In genomic region chr4:40453912-40454311, GRCh38 we compare ENCODE assay signal across 1 cellular context.
TF ChIP-seq lines count a peak whose summit lies in the region.

No MANE protein-coding gene starts in this region.

TF ChIP-seq in GM12878, 131 proteins besides CTCF, POLR2A, EP300 and RAD21:
- TF ChIP-seq ZBTB40 (IDR thresholded peaks at IDR 0.05; ENCODE audit: borderline replicate concordance) (peak; percentile 71), CREB1 (IDR thresholded peaks at IDR 0.05; ENCODE audit: low read depth) (no peak)
